In the genomic region with DNA sequence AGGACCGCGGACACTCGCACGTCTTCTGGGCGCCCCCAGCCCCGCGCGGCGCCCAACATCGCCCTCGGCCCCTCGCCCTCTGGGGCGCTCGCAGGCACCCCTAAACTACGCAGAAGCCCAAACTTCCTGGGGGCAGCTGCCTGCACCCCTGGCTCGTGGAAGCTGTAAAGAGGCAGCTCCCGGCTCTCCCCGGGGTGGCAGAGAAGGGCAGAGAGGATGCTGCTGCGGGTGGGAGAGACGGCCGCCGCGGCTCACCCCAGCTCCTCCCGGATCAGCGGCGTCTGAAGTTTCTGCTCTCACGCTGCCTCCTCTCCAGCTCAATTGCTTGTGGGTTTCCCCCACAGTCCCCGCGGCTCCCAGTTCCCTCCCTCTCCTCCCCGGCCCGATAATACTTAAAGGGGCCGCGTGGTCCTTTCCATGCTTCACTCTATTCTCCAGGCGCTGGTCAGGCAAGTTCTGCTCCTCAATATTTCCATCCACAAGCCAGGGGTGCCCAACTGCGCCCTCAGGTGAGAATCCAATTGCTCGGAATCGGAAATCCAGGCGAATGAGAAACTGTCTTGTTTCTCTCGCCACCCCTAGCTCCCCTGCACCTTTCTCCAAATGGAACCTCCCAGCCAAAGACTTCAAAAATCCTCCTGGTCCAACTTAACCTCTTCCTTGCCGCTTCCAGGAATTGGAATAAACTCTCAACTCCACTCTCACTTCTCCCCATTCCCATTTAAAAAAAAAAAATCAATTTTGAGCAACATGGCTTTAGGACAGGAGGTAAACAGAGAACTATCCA, we compare ENCODE assay signal across 8 cellular contexts.
DNase-seq lines count a peak whose midpoint lies in the region; ATAC-seq, FAIRE-seq and TF ChIP-seq lines count a peak whose summit lies in the region.

No MANE protein-coding gene starts in this region.

- WGBS in H1 (ENCODE audit: extremely low coverage in 1 of 2, insufficient coverage in 1 of 2, insufficient read length in 1 of 2, insufficient replicate concordance in 2 of 2, low coverage in 1 of 2, low lambda C conversion rate in 2 of 2, missing lambda C conversion rate in 1 of 2), 2 experiments: 1% methylated on average over 34 of the region's 40 CpGs; no CpG with 5 or more reads in 1 of the 2 experiments
- WGBS in stomach, 5 donors: 0 to 1% (median 1%) methylated on average over 30 to 40 of the region's 40 CpGs

- H3K27ac ChIP-seq in SK-N-MC (peak overlapping the region; percentile 95), H1 (ENCODE audit: low read depth, low read length) (peak overlapping the region; percentile 94), left lung (peak overlapping the region; percentile 77 to 88), stomach (peak overlapping the region; percentile 77 to 90 (median 87))

- TF ChIP-seq RAD21 in H1 (IDR thresholded peaks at IDR 0.05 in 1 of 2, conservative IDR thresholded peaks at IDR 0.05 in 1 of 2; ENCODE audit: low read depth in 2 of 2, low read length in 2 of 2): no peak

- intact Hi-C loops in left lung (cut with DNase I) (no loop called here), stomach (cut with DNase I; ENCODE audit: low total_unique reads) (no loop called here)

- H3K4me1 ChIP-seq in H1 (replicated peaks in 1 of 4; ENCODE audit: control insufficient read depth in 3 of 4, insufficient read depth in 4 of 4, low read length in 3 of 4): peaks cover 0 to 6% (median 2%) of the 10 kb centered on the region in 4 experiments; a peak in 3 of 7 replicates
- H3K4me1 ChIP-seq in left lung: no peaks in the 10 kb centered on the region
- H3K4me1 ChIP-seq in stomach: peaks cover 8 to 44% (median 30%) of the 10 kb centered on the region in 4 donors

- peak overlapping the region; percentile 79 for H3K4me3 ChIP-seq in AG04449 (ENCODE audit: low read depth, low read length)
- H3K4me3 ChIP-seq in SK-N-MC: peak overlapping the region; percentile 88
- H3K4me3 ChIP-seq in H1 (ENCODE audit: extremely low read depth in 1 of 4, insufficient read depth in 2 of 4, low read depth in 3 of 4, low read length in 4 of 4): peak overlapping the region; percentile 85 to 96 (median 92)
- H3K4me3 ChIP-seq in left lung: peak overlapping the region; percentile 60 to 73
- peak overlapping the region; percentile 59 to 98 (median 88) for H3K4me3 ChIP-seq in stomach

- H2BK5ac ChIP-seq in H1 (ENCODE audit: low read depth, low read length): peak overlapping the region; percentile 84; the same call in 1 of the 2 replicates

- H3K9me3 ChIP-seq in SK-N-MC (ENCODE audit: low read depth, low read length) (no peaks in the 10 kb centered on the region), H1 (ENCODE audit: insufficient read depth in 2 of 2, low read depth in 1 of 2, low read length in 1 of 2) (no peaks in the 10 kb centered on the region), left lung (no peaks in the 10 kb centered on the region), stomach (no peaks in the 10 kb centered on the region)

- peaks cover 10 to 11% of the 10 kb centered on the region in 2 experiments for H4K20me1 ChIP-seq in H1 (replicated peaks in 1 of 2; ENCODE audit: control insufficient read depth in 1 of 2, insufficient read depth in 2 of 2, low read length in 2 of 2)

- H3K4ac ChIP-seq in H1 (replicated peaks; ENCODE audit: insufficient read length, low read depth, low read length): no peak overlapping the region

- POLR2A ChIA-PET in AG04449 (lab: Yijun Ruan, JAX) (interaction anchor here (0.9 to 2.6 kb wide), 7 partner anchors 11 to 353 kb away, joined by 3 to 16 read pairs (median 5); no protein-coding TSS in a partner anchor), H1 (lab: Charles Lee; ENCODE audit: partially characterized antibody) (interaction anchor here (0.7 to 1.4 kb wide), 8 partner anchors 11 to 301 kb away, joined by 3 read pairs; no protein-coding TSS in a partner anchor)

- in situ Hi-C loops in GM18951 (cut with MboI; ENCODE audit: low sequenced_read_pairs, unreplicated experiment): no loop called here

- H3K9ac ChIP-seq in SK-N-MC (ENCODE audit: insufficient read length) (peak overlapping the region; percentile 98), H1 (replicated peaks in 1 of 4; ENCODE audit: extremely low read depth in 1 of 4, low read depth in 3 of 4, low read length in 3 of 4) (peak overlapping the region; percentile 76 to 98 (median 84))

- H4K91ac ChIP-seq in H1 (replicated peaks; ENCODE audit: insufficient read length, low read length): no peak overlapping the region

- no peak overlapping the region for H2BK12ac ChIP-seq in H1 (ENCODE audit: low read depth, low read length)

- H3K18ac ChIP-seq in H1 (ENCODE audit: extremely low read depth, low read length): peak overlapping the region; percentile 80; the same call in 1 of the 2 replicates

- peaks cover 8% of the 10 kb centered on the region for H3K23me2 ChIP-seq in H1 (ENCODE audit: low read depth, low read length)

- peak; percentile 90 for FAIRE-seq in H1 (lab: Jason Lieb, UNC)

- peak; percentile 40 for TF ChIP-seq POLR2A in GM18951 (IDR thresholded peaks at IDR 0.05; ENCODE audit: extremely low read depth, insufficient read depth, insufficient read length)
- peak in 1 of 2 experiments; percentile 57; a peak in 1 of 3 replicates for TF ChIP-seq POLR2A in H1 (IDR thresholded peaks at IDR 0.05; ENCODE audit: control extremely low read depth in 1 of 2, low read depth in 2 of 2, low read length in 2 of 2)
- no peak for TF ChIP-seq POLR2A in stomach (IDR thresholded peaks at IDR 0.05)

- DNase-seq in AG04449 (ENCODE audit: low read depth, low spot score): peak; percentile 67
- DNase-seq in M059J (ENCODE audit: low read depth): peak; percentile 80
- DNase-seq in SK-N-MC (ENCODE audit: low read depth, low spot score): peak; percentile 65
- DNase-seq in H1 (ENCODE audit: low read depth in 1 of 2, low spot score in 2 of 2): peak; percentile 73 to 83
- peak; percentile 76 to 84 for DNase-seq in left lung
- peak; percentile 77 for DNase-seq in stomach
- no peak for DNase-seq in activated CD4-positive, alpha-beta T cell treated with anti-CD3 and anti-CD28 coated beads, Interleukin-2, amount 50 U/mL, for 4 hours

- H3K14ac ChIP-seq in H1 (ENCODE audit: insufficient read length): no peak overlapping the region

- no peak overlapping the region for H4K8ac ChIP-seq in H1 (ENCODE audit: extremely low read depth, insufficient read depth, low read length)

- H2AK5ac ChIP-seq in H1 (ENCODE audit: low read depth, low read length): no peak overlapping the region

- no peak overlapping the region for H3K23ac ChIP-seq in H1 (ENCODE audit: insufficient read length)

- no peak overlapping the region for H2BK120ac ChIP-seq in H1 (replicated peaks; ENCODE audit: low read depth, low read length)

- H3K56ac ChIP-seq in H1 (replicated peaks; ENCODE audit: insufficient read length, low read depth, low read length): peak overlapping the region; percentile 55

- peak overlapping the region; percentile 86 for H2AFZ ChIP-seq in H1 (ENCODE audit: low read length)

- H3K36me3 ChIP-seq in SK-N-MC (ENCODE audit: insufficient read depth, low read length) (no peaks in the 10 kb centered on the region), H1 (ENCODE audit: control insufficient read depth in 2 of 4, insufficient read depth in 4 of 4, low read length in 3 of 4) (no peaks in the 10 kb centered on the region), left lung (no peaks in the 10 kb centered on the region), stomach (no peaks in the 10 kb centered on the region)

- peak; percentile 89 for ATAC-seq in left lung

- peaks cover 2% of the 10 kb centered on the region; the same call in 1 of the 2 replicates for H3K79me1 ChIP-seq in H1 (ENCODE audit: low read depth, low read length)

- H2BK15ac ChIP-seq in H1 (ENCODE audit: low read length): no peak overlapping the region

- no peak overlapping the region for H2BK20ac ChIP-seq in H1 (ENCODE audit: low read length)

- peaks cover 3 to 43% of the 10 kb centered on the region in 2 experiments; a peak in 3 of 4 replicates for H3K79me2 ChIP-seq in H1 (ENCODE audit: control insufficient read depth in 1 of 2, insufficient read depth in 2 of 2, low read length in 2 of 2)

- peak overlapping the region; percentile 74 to 87 for H3K4me2 ChIP-seq in H1 (ENCODE audit: insufficient read depth in 1 of 2, low read depth in 2 of 2, low read length in 2 of 2)

- TF ChIP-seq EP300 in H1 (IDR thresholded peaks at IDR 0.05; ENCODE audit: borderline replicate concordance in 1 of 2, low read depth in 2 of 2, low read length in 2 of 2) (peak in 1 of 2 experiments; percentile 98; a peak in 2 of 3 replicates), stomach (IDR thresholded peaks at IDR 0.05) (no peak)

- CTCF ChIA-PET in AG04449 (lab: Yijun Ruan, JAX) (interaction anchor here (0.9 to 3.5 kb wide), 10 partner anchors 8 to 373 kb away, joined by 3 to 34 read pairs (median 4); no protein-coding TSS in a partner anchor), H1 (lab: Charles Lee; ENCODE audit: partially characterized antibody) (interaction anchor here (0.6 to 1.7 kb wide), 9 partner anchors 12 to 357 kb away, joined by 3 to 10 read pairs (median 3); no protein-coding TSS in a partner anchor)

- TF ChIP-seq CTCF in AG04449 (IDR thresholded peaks at IDR 0.05; ENCODE audit: insufficient read depth, low read length, missing control alignments) (no peak), H1 (IDR thresholded peaks at IDR 0.05; ENCODE audit: control extremely low read depth in 1 of 3, insufficient read depth in 1 of 3, low read depth in 1 of 3, low read length in 3 of 3) (no peak), left lung (IDR thresholded peaks at IDR 0.05) (no peak), stomach (IDR thresholded peaks at IDR 0.05) (no peak)

- no peaks in the 10 kb centered on the region for H3K27me3 ChIP-seq in H1 (replicated peaks in 1 of 4; ENCODE audit: control insufficient read depth in 3 of 4, extremely low read depth in 1 of 4, insufficient read depth in 3 of 4, low read length in 3 of 4)
- H3K27me3 ChIP-seq in left lung: peaks cover 0 to 37% of the 10 kb centered on the region in 2 donors
- peaks cover 0 to 17% (median 0%) of the 10 kb centered on the region in 3 donors for H3K27me3 ChIP-seq in stomach

- H4K5ac ChIP-seq in H1 (ENCODE audit: insufficient read length, low read depth, low read length): peak overlapping the region; percentile 38

TF ChIP-seq in H1, 55 proteins besides CTCF, POLR2A, EP300 and RAD21 (continues in another document):
- no peak for TF ChIP-seq JUN (IDR thresholded peaks at IDR 0.05; ENCODE audit: low read depth, low read length)
- TF ChIP-seq, protein P1, sequence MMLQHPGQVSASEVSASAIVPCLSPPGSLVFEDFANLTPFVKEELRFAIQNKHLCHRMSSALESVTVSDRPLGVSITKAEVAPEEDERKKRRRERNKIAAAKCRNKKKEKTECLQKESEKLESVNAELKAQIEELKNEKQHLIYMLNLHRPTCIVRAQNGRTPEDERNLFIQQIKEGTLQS (IDR thresholded peaks at IDR 0.05; ENCODE audit: insufficient read depth, low read depth, low read length): no peak
- TF ChIP-seq SUZ12 (IDR thresholded peaks at IDR 0.05; ENCODE audit: low read length): no peak
- TF ChIP-seq SP4 (IDR thresholded peaks at IDR 0.05; ENCODE audit: low read length): no peak
- TF ChIP-seq KDM5A (IDR thresholded peaks at IDR 0.05; ENCODE audit: low read length): no peak
- no peak for TF ChIP-seq BCL11A (IDR thresholded peaks at IDR 0.05; ENCODE audit: low read depth in 2 of 2, low read length in 2 of 2)
- peak; percentile 67; the same call in 1 of the 2 replicates for TF ChIP-seq TBP (IDR thresholded peaks at IDR 0.05; ENCODE audit: low read depth, low read length)

Comparison
In these comparisons a context has a peak if more than half of its experiments do, and no peak if none do; other contexts are left out.
1. DNase-seq: peak in AG04449 (single experiment), M059J (single experiment), SK-N-MC (single experiment), H1 (2 of 2), left lung (2 of 2) and stomach (single experiment); none in activated CD4-positive, alpha-beta T cell treated with anti-CD3 and anti-CD28 coated beads, Interleukin-2, amount 50 U/mL, for 4 hours (0 of 2).
2. Peak in every context shown above with its lines, with median percentiles within 50 percentile points of each other: H3K4me3 ChIP-seq and H3K27ac ChIP-seq.